ENCODE assay signal across 21 cellular contexts in genomic region chr1:28339551-28339950, GRCh38.
"Had no signal": no experiment of that assay in that cellular context is flagged by ENCODE, and none has a peak within 500 bp of the region (broad histone marks: within the 10 kb centered on the region; RNA-seq: fewer than 3 reads in every experiment).

No MANE protein-coding gene starts in this region.

- ATAC-seq: heart left ventricle; right cardiac atrium; sciatic nerve; stimulated activated memory B cell treated with anti-CD40 and anti-IgM and Interleukin-4, amounts not matched to agents 10 μg/mL and 1 μg/mL and 100 μg/mL, for 72 hours had no signal

- H3K27ac ChIP-seq: heart left ventricle, left ventricle myocardium inferior, ovary, prostate gland, tibial nerve, upper lobe of left lung had no signal

- H3K27me3 ChIP-seq: heart left ventricle, ovary, tibial nerve, upper lobe of left lung had no signal

- H3K36me3 ChIP-seq: ovary had no signal

- H3K4me3 ChIP-seq: heart left ventricle, left ventricle myocardium inferior, ovary, prostate gland, tibial nerve, upper lobe of left lung had no signal

- DNase-seq: glutamatergic neuron; heart left ventricle; hypothalamus; immature natural killer cell; left ventricle myocardium inferior; ovary; retina; right cardiac atrium; small intestine; stimulated activated CD4-positive, alpha-beta T cell treated with anti-CD3 and anti-CD28 coated beads, Interleukin-1b, Interleukin-23, amount 100 ng/mL, for 48 hours; stimulated activated CD4-positive, alpha-beta T cell treated with anti-CD3 and anti-CD28 coated beads, Interleukin-2, amount 100 ng/mL, for 48 hours; stimulated activated CD4-positive, alpha-beta T cell treated with anti-CD3 and anti-CD28 coated beads, Interleukin-4, amount 100 ng/mL, for 4 hours; stimulated activated CD8-positive, alpha-beta memory T cell treated with anti-CD3 and anti-CD28 coated beads, Interleukin-4, amount 100 ng/mL, for 48 hours; stimulated activated naive CD4-positive, alpha-beta T cell treated with Interleukin-2 at 50 U/mL for 16 hours; stimulated activated naive CD8-positive, alpha-beta T cell treated with anti-CD3 and anti-CD28 coated beads, Interleukin-15, amount 100 ng/mL, for 72 hours; substantia nigra; upper lobe of left lung had no signal

- H3K9me3 ChIP-seq: heart left ventricle, left ventricle myocardium inferior, ovary, prostate gland, tibial nerve, upper lobe of left lung had no signal

- H3K4me1 ChIP-seq: heart left ventricle, left ventricle myocardium inferior, prostate gland, tibial nerve, upper lobe of left lung had no signal
